1 cellular context compared by ENCODE assay signal in the genomic region with DNA sequence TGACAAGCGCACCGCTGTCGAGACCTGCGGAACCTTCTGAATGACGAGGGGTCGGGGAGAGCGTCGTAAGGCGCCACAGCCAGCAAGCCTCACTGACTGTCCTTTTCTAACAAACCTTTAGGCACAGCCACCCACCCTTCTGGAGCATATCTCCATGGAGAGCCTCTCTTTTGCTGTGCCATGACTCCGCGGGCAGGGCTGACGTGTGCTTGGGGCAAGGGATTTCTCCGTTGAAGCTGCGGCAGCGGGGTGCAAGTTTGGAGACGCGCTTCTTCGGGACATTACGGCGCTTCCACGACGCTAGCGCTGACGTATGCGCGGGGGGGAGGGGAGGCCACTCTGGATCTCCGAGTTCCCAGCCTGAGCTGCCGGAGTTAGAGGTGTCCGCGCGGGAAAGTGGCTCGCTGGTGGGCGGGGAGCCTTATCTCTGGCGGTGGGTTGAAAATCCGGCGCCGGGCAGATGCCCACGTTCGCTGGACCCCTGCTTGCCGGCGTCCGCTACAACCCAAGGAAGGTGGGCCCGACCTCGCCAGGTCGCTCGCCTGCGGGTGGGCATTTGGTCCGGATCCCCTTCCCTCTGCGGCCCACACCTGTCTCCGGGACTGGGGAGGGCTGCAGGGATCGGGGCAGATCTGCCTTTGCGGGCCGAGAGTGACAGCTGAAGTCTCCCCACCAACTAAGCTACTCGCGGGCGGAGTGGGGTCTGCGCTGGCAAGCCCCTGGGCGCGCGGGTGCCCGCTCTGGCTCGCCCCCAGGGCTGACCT.
A peak's percentile ranks its signal among the peaks of the same experiment; 100 is the strongest.
TF ChIP-seq lines count a peak whose summit lies in the region.

No MANE protein-coding gene starts in this region.

TF ChIP-seq in GM12878, 131 proteins besides CTCF, POLR2A, EP300 and RAD21 (continued from another document and continues in another):
- TF ChIP-seq RCOR1 (conservative IDR thresholded peaks at IDR 0.05; ENCODE audit: low read depth, low read length) = no peak; the same call in 1 of the 2 replicates
- TF ChIP-seq SMAD1 (IDR thresholded peaks at IDR 0.05; ENCODE audit: low read depth, partially characterized antibody) = no peak
- no peak for TF ChIP-seq ZNF24 (IDR thresholded peaks at IDR 0.05)
- TF ChIP-seq JUND (IDR thresholded peaks at IDR 0.05; ENCODE audit: low read depth, low read length) = peak; percentile 39; the same call in 1 of the 2 replicates
- TF ChIP-seq PAX5 (IDR thresholded peaks at IDR 0.05; ENCODE audit: borderline replicate concordance, low read depth, low read length) = no peak
- no peak for TF ChIP-seq KDM1A (IDR thresholded peaks at IDR 0.05; ENCODE audit: borderline replicate concordance)
- TF ChIP-seq, protein P1, sequence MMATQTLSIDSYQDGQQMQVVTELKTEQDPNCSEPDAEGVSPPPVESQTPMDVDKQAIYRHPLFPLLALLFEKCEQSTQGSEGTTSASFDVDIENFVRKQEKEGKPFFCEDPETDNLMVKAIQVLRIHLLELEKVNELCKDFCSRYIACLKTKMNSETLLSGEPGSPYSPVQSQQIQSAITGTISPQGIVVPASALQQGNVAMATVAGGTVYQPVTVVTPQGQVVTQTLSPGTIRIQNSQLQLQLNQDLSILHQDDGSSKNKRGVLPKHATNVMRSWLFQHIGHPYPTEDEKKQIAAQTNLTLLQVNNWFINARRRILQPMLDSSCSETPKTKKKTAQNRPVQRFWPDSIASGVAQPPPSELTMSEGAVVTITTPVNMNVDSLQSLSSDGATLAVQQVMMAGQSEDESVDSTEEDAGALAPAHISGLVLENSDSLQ (IDR thresholded peaks at IDR 0.05) = no peak; the same call in 1 of the 2 replicates
- TF ChIP-seq ZNF217 (IDR thresholded peaks at IDR 0.05) = no peak
- TF ChIP-seq BHLHE40 (IDR thresholded peaks at IDR 0.05; ENCODE audit: borderline replicate concordance in 1 of 2, low read depth in 2 of 2, low read length in 1 of 2) = peak in 1 of 2 experiments; percentile 17; a peak in 1 of 4 replicates
- peak; percentile 45; the same call in 1 of the 2 replicates for TF ChIP-seq RELB (IDR thresholded peaks at IDR 0.05; ENCODE audit: low read depth)
- TF ChIP-seq GABPA (IDR thresholded peaks at IDR 0.05; ENCODE audit: low read depth) = no peak
- TF ChIP-seq, protein P2, sequence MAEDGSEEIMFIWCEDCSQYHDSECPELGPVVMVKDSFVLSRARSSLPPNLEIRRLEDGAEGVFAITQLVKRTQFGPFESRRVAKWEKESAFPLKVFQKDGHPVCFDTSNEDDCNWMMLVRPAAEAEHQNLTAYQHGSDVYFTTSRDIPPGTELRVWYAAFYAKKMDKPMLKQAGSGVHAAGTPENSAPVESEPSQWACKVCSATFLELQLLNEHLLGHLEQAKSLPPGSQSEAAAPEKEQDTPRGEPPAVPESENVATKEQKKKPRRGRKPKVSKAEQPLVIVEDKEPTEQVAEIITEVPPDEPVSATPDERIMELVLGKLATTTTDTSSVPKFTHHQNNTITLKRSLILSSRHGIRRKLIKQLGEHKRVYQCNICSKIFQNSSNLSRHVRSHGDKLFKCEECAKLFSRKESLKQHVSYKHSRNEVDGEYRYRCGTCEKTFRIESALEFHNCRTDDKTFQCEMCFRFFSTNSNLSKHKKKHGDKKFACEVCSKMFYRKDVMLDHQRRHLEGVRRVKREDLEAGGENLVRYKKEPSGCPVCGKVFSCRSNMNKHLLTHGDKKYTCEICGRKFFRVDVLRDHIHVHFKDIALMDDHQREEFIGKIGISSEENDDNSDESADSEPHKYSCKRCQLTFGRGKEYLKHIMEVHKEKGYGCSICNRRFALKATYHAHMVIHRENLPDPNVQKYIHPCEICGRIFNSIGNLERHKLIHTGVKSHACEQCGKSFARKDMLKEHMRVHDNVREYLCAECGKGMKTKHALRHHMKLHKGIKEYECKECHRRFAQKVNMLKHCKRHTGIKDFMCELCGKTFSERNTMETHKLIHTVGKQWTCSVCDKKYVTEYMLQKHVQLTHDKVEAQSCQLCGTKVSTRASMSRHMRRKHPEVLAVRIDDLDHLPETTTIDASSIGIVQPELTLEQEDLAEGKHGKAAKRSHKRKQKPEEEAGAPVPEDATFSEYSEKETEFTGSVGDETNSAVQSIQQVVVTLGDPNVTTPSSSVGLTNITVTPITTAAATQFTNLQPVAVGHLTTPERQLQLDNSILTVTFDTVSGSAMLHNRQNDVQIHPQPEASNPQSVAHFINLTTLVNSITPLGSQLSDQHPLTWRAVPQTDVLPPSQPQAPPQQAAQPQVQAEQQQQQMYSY (CRISPR knock-in tag; IDR thresholded peaks at IDR 0.05) = no peak
- TF ChIP-seq, protein P3, sequence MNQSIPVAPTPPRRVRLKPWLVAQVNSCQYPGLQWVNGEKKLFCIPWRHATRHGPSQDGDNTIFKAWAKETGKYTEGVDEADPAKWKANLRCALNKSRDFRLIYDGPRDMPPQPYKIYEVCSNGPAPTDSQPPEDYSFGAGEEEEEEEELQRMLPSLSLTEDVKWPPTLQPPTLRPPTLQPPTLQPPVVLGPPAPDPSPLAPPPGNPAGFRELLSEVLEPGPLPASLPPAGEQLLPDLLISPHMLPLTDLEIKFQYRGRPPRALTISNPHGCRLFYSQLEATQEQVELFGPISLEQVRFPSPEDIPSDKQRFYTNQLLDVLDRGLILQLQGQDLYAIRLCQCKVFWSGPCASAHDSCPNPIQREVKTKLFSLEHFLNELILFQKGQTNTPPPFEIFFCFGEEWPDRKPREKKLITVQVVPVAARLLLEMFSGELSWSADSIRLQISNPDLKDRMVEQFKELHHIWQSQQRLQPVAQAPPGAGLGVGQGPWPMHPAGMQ (IDR thresholded peaks at IDR 0.05; ENCODE audit: borderline replicate concordance) = no peak
- TF ChIP-seq NR2C2 (IDR thresholded peaks at IDR 0.05; ENCODE audit: borderline replicate concordance, control insufficient read depth, insufficient read length, low read depth) = no peak
- TF ChIP-seq CBFB (IDR thresholded peaks at IDR 0.05; ENCODE audit: low read depth) = 0 out of 2 replicates have a peak, but pooled peaks have one; percentile 61
- no peak for TF ChIP-seq NFIC (IDR thresholded peaks at IDR 0.05; ENCODE audit: low read depth, low read length)
- no peak for TF ChIP-seq KLF5 (IDR thresholded peaks at IDR 0.05; ENCODE audit: partially characterized antibody)
- TF ChIP-seq ZBTB40 (IDR thresholded peaks at IDR 0.05; ENCODE audit: borderline replicate concordance) = peak; percentile 79
- no peak for TF ChIP-seq ZNF622 (IDR thresholded peaks at IDR 0.05)
- TF ChIP-seq, protein P4, sequence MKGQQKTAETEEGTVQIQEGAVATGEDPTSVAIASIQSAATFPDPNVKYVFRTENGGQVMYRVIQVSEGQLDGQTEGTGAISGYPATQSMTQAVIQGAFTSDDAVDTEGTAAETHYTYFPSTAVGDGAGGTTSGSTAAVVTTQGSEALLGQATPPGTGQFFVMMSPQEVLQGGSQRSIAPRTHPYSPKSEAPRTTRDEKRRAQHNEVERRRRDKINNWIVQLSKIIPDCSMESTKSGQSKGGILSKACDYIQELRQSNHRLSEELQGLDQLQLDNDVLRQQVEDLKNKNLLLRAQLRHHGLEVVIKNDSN (IDR thresholded peaks at IDR 0.05; ENCODE audit: borderline replicate concordance, extremely low read length, insufficient read depth, low read depth, low read length) = no peak
- peak in 1 of 2 experiments; percentile 45; a peak in 1 of 3 replicates for TF ChIP-seq EGR1 (IDR thresholded peaks at IDR 0.05; ENCODE audit: borderline replicate concordance in 1 of 2, low read depth in 2 of 2, low read length in 2 of 2)
- peak; percentile 51 for TF ChIP-seq DPF2 (IDR thresholded peaks at IDR 0.05)
- no peak; the same call in 1 of the 2 replicates for TF ChIP-seq NR2F1 (conservative IDR thresholded peaks at IDR 0.05)
- no peak for TF ChIP-seq NFXL1 (IDR thresholded peaks at IDR 0.05; ENCODE audit: borderline replicate concordance)
- TF ChIP-seq RFX5 (IDR thresholded peaks at IDR 0.05; ENCODE audit: low read depth, low read length) = no peak
- TF ChIP-seq ZNF384 (IDR thresholded peaks at IDR 0.05; ENCODE audit: borderline replicate concordance, low read depth, low read length) = no peak
- TF ChIP-seq YY1 (IDR thresholded peaks at IDR 0.05; ENCODE audit: low read depth, low read length) = peak; percentile 85
- no peak for TF ChIP-seq PAX8 (IDR thresholded peaks at IDR 0.05)
- peak; percentile 97 for TF ChIP-seq CREB1 (IDR thresholded peaks at IDR 0.05; ENCODE audit: low read depth)
- no peak for TF ChIP-seq MEF2A (IDR thresholded peaks at IDR 0.05; ENCODE audit: insufficient read depth, low read depth, low read length)
- no peak for TF ChIP-seq TCF7 (IDR thresholded peaks at IDR 0.05; ENCODE audit: borderline replicate concordance)
- TF ChIP-seq, protein P5, sequence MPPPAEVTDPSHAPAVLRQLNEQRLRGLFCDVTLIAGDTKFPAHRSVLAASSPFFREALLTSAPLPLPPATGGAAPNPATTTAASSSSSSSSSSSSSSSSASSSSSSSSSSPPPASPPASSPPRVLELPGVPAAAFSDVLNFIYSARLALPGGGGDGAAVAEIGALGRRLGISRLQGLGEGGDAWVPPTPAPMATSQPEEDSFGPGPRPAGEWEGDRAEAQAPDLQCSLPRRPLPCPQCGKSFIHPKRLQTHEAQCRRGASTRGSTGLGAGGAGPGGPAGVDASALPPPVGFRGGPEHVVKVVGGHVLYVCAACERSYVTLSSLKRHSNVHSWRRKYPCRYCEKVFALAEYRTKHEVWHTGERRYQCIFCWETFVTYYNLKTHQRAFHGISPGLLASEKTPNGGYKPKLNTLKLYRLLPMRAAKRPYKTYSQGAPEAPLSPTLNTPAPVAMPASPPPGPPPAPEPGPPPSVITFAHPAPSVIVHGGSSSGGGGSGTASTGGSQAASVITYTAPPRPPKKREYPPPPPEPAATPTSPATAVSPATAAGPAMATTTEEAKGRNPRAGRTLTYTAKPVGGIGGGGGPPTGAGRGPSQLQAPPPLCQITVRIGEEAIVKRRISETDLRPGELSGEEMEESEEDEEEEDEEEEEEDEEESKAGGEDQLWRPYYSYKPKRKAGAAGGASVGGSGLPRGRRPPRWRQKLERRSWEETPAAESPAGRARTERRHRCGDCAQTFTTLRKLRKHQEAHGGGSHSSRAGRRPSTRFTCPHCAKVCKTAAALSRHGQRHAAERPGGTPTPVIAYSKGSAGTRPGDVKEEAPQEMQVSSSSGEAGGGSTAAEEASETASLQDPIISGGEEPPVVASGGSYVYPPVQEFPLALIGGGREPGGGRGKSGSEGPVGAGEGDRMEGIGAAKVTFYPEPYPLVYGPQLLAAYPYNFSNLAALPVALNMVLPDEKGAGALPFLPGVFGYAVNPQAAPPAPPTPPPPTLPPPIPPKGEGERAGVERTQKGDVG (CRISPR knock-in tag; IDR thresholded peaks at IDR 0.05) = no peak
- peak; percentile 93 for TF ChIP-seq ATF7 (IDR thresholded peaks at IDR 0.05; ENCODE audit: low read depth)
- TF ChIP-seq, protein P6, sequence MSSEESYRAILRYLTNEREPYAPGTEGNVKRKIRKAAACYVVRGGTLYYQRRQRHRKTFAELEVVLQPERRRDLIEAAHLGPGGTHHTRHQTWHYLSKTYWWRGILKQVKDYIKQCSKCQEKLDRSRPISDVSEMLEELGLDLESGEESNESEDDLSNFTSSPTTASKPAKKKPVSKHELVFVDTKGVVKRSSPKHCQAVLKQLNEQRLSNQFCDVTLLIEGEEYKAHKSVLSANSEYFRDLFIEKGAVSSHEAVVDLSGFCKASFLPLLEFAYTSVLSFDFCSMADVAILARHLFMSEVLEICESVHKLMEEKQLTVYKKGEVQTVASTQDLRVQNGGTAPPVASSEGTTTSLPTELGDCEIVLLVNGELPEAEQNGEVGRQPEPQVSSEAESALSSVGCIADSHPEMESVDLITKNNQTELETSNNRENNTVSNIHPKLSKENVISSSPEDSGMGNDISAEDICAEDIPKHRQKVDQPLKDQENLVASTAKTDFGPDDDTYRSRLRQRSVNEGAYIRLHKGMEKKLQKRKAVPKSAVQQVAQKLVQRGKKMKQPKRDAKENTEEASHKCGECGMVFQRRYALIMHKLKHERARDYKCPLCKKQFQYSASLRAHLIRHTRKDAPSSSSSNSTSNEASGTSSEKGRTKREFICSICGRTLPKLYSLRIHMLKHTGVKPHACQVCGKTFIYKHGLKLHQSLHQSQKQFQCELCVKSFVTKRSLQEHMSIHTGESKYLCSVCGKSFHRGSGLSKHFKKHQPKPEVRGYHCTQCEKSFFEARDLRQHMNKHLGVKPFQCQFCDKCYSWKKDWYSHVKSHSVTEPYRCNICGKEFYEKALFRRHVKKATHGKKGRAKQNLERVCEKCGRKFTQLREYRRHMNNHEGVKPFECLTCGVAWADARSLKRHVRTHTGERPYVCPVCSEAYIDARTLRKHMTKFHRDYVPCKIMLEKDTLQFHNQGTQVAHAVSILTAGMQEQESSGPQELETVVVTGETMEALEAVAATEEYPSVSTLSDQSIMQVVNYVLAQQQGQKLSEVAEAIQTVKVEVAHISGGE (CRISPR knock-in tag; IDR thresholded peaks at IDR 0.05) = no peak
- no peak for TF ChIP-seq NR2C1 (IDR thresholded peaks at IDR 0.05)
